8 cellular contexts compared by ENCODE assay signal in the genomic region with DNA sequence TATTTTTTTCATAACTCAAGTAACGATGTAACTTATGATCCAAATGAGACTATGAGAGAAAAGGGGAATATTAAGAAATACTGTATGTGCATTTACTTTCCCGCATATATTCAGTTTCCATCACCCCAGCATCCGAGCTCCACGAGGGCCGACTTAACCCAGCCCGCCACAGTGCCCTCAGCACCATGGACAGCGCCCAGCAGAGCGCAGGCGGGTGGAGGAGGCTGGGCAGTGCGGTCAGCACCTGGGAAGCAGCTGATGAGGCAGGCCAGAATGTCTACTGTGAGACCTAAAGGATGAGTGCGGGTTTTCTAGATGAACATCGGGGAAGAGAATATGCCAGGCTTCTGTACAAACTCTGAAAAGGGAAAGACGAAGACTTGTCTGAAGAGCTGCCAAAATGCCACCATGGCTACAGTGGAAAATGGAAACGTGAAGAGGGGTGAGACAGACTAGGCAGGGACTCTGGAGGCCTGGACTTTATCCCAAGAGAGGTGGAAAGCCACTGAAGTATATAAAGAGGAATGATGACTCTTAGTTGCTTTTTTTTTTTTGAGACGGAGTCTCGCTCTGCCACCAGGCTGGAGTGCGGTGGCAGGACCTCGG. TPM values are rescaled to one million over a fixed set of nuclear protein-coding genes. Genes with fewer than 3 reads are reported as not detected.
DNase-seq lines count a peak whose midpoint lies in the region; ATAC-seq, FAIRE-seq and TF ChIP-seq lines count a peak whose summit lies in the region.

No MANE protein-coding gene starts in this region.

- no peak for TF ChIP-seq POLR2A in endothelial cell of umbilical vein (IDR thresholded peaks at IDR 0.05; ENCODE audit: low read depth, low read length)

- no peaks in the 10 kb centered on the region for H3K4me1 ChIP-seq in endothelial cell of umbilical vein (ENCODE audit: control insufficient read depth, extremely low read depth, insufficient read depth, low read length)

- TF ChIP-seq CTCF in endothelial cell of umbilical vein (IDR thresholded peaks at IDR 0.05; ENCODE audit: extremely low read depth in 1 of 2, insufficient read depth in 1 of 2, low read depth in 1 of 2, low read length in 2 of 2): no peak

- peaks cover 0 to 2% of the 10 kb centered on the region in 2 experiments for H3K27me3 ChIP-seq in endothelial cell of umbilical vein (ENCODE audit: control insufficient read depth in 2 of 2, insufficient read depth in 2 of 2, low read length in 2 of 2)

- ATAC-seq in HG03039 (IDR thresholded peaks at IDR 0.05; ENCODE audit: unreplicated experiment): no peak
- no peak for ATAC-seq in GM19463 (IDR thresholded peaks at IDR 0.05; ENCODE audit: unreplicated experiment)

- H3K36me3 ChIP-seq in endothelial cell of umbilical vein (ENCODE audit: control insufficient read depth in 2 of 2, extremely low read depth in 1 of 2, insufficient read depth in 2 of 2, low read length in 2 of 2): no peaks in the 10 kb centered on the region

- BruUV-seq in endothelial cell of umbilical vein (replicated peaks; lab: Mats Ljungman, UMichigan): no TSS peak

- no peak overlapping the region for H2AFZ ChIP-seq in endothelial cell of umbilical vein (ENCODE audit: low read depth, low read length)

- intact Hi-C loops in endothelial cell of umbilical vein (cut with micrococcal nuclease): loop anchor here (5.0 to 10.0 kb wide), 2 partner anchors 317 to 339 kb away; no protein-coding TSS in a partner anchor

- CTCF ChIA-PET in endothelial cell of umbilical vein (lab: Charles Lee): interaction anchor here (1.0 to 1.1 kb wide), 2 partner anchors 56 to 122 kb away, joined by 3 to 7 read pairs; no protein-coding TSS in a partner anchor

- DNase-seq in HK-2 (ENCODE audit: unreplicated experiment) (peak; percentile 66), UCSD-AML1 (lab: John Stamatoyannopoulos, UW; ENCODE audit: unreplicated experiment) (peak; percentile 59), endothelial cell of umbilical vein (ENCODE audit: low read depth, low spot score) (peak; percentile 52), myocyte (ENCODE audit: low read depth) (peak; percentile 75), NCI-H524 treated with DMSO at 0.1 percent for 48 hours (lab: John Stamatoyannopoulos, UW) (no peak), AML-193 (lab: John Stamatoyannopoulos, UW) (no peak)

- H3K27ac ChIP-seq in endothelial cell of umbilical vein (ENCODE audit: insufficient read depth, low read depth, low read length): no peak overlapping the region

- H3K9me3 ChIP-seq in endothelial cell of umbilical vein (replicated peaks; ENCODE audit: control insufficient read depth, insufficient read depth, low read length): no peaks in the 10 kb centered on the region

- no peak for FAIRE-seq in endothelial cell of umbilical vein (lab: Jason Lieb, UNC)

- no peak overlapping the region for H3K4me3 ChIP-seq in endothelial cell of umbilical vein (replicated peaks in 1 of 3; ENCODE audit: insufficient read depth in 1 of 3, low read depth in 1 of 3, low read length in 3 of 3)

- no peaks in the 10 kb centered on the region for H3K9me1 ChIP-seq in endothelial cell of umbilical vein (replicated peaks; ENCODE audit: control insufficient read depth, extremely low read depth, insufficient read depth, low read length)

- no peaks in the 10 kb centered on the region for H3K79me2 ChIP-seq in endothelial cell of umbilical vein (ENCODE audit: control insufficient read depth, insufficient read depth, low read length)

- no peak overlapping the region for H3K4me2 ChIP-seq in endothelial cell of umbilical vein (ENCODE audit: insufficient read depth, low read length)

- dilution Hi-C loops in endothelial cell of umbilical vein (cut with MboI; ENCODE audit: extremely low pct_ligation_motif_present, low sequenced_read_pairs): loop anchor here (25.0 kb wide), 1 partner anchor 302 kb away; no protein-coding TSS in a partner anchor

- H4K20me1 ChIP-seq in endothelial cell of umbilical vein (replicated peaks; ENCODE audit: control insufficient read depth, extremely low read depth, insufficient read depth, low read length): no peaks in the 10 kb centered on the region

- POLR2A ChIA-PET in endothelial cell of umbilical vein (lab: Charles Lee): no interaction called here

- no peak overlapping the region for H3K9ac ChIP-seq in endothelial cell of umbilical vein (replicated peaks; ENCODE audit: extremely low read depth, insufficient read depth, low read length)

TF ChIP-seq in endothelial cell of umbilical vein, 7 proteins besides CTCF, POLR2A, EP300 and RAD21:
- TF ChIP-seq POLR2AphosphoS5 (IDR thresholded peaks at IDR 0.05; ENCODE audit: insufficient read depth, low read depth, low read length): no peak
- TF ChIP-seq MYC (IDR thresholded peaks at IDR 0.05; ENCODE audit: low read depth, low read length): no peak
- no peak for TF ChIP-seq GATA2 (IDR thresholded peaks at IDR 0.05; ENCODE audit: insufficient read depth, insufficient read length, low read depth, low read length)
- TF ChIP-seq FOS (IDR thresholded peaks at IDR 0.05; ENCODE audit: borderline replicate concordance, insufficient read depth, low read length): no peak
- TF ChIP-seq EZH2 (IDR thresholded peaks at IDR 0.05; ENCODE audit: borderline replicate concordance, low read depth, low read length, severe bottlenecking): no peak
- no peak for TF ChIP-seq JUN (IDR thresholded peaks at IDR 0.05; ENCODE audit: borderline replicate concordance, insufficient read depth, insufficient read length, low read depth)
- TF ChIP-seq, protein P1, sequence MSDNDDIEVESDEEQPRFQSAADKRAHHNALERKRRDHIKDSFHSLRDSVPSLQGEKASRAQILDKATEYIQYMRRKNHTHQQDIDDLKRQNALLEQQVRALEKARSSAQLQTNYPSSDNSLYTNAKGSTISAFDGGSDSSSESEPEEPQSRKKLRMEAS (IDR thresholded peaks at IDR 0.05; ENCODE audit: insufficient read depth, insufficient read length): no peak

RNA-seq across cellular contexts. Expression of a gene that starts 34.5 kb away (rescaled TPM):
- total RNA-seq in endothelial cell of umbilical vein (27.2 and 27.9 TPM in 2 replicates), myocyte (19.9 and 28.3 TPM in 2 replicates)
- 47.8 and 49.1 TPM in 2 replicates for polyA plus RNA-seq in endothelial cell of umbilical vein
- polyA plus RNA-seq in endothelial cell of umbilical vein (2011; cell fraction: cytosol; rRNA removed): 40.4 and 42.7 TPM in 2 replicates
- polyA plus RNA-seq in endothelial cell of umbilical vein (2011; cell fraction: nucleus; rRNA removed): 25.0 and 27.3 TPM in 2 replicates
- 36.2 and 41.0 TPM in 2 replicates for polyA plus RNA-seq in endothelial cell of umbilical vein (2012)
- 34.0 and 34.5 TPM in 2 replicates for polyA minus RNA-seq in endothelial cell of umbilical vein
- polyA minus RNA-seq in endothelial cell of umbilical vein (2011; cell fraction: cytosol; rRNA and poly(A)+ RNA removed): 29.6 TPM
- 20.0 and 28.4 TPM in 2 replicates for polyA minus RNA-seq in endothelial cell of umbilical vein (2011; cell fraction: nucleus; rRNA and poly(A)+ RNA removed)
- 34.7 TPM for polyA plus RNA-seq in myocyte (2012)

RNA-seq across cellular contexts. Expression of a gene that starts 47.7 kb away (rescaled TPM):
- total RNA-seq in endothelial cell of umbilical vein: 0.88 TPM in 1 of 2 replicates, not detected in the other
- polyA plus RNA-seq in endothelial cell of umbilical vein: 0.08 and 0.11 TPM in 2 replicates
- polyA plus RNA-seq in endothelial cell of umbilical vein (2011; cell fraction: cytosol; rRNA removed): 0.04 and 0.05 TPM in 2 replicates
- polyA plus RNA-seq in endothelial cell of umbilical vein (2011; cell fraction: nucleus; rRNA removed): 0.34 and 0.39 TPM in 2 replicates
- polyA plus RNA-seq in endothelial cell of umbilical vein (2012): 0.03 and 0.35 TPM in 2 replicates
- 0.06 and 0.07 TPM in 2 replicates for polyA minus RNA-seq in endothelial cell of umbilical vein
- not detected for polyA minus RNA-seq in endothelial cell of umbilical vein (2011; cell fraction: cytosol; rRNA and poly(A)+ RNA removed)
- polyA minus RNA-seq in endothelial cell of umbilical vein (2011; cell fraction: nucleus; rRNA and poly(A)+ RNA removed): 0.19 and 0.29 TPM in 2 replicates
- total RNA-seq in myocyte: 2.0 and 4.5 TPM in 2 replicates
- 2.1 TPM for polyA plus RNA-seq in myocyte (2012)

Comparison
In these comparisons a context has a peak if more than half of its experiments do, and no peak if none do; other contexts are left out.
1. DNase-seq: peak in HK-2 (single experiment), UCSD-AML1 (single experiment), endothelial cell of umbilical vein (single experiment) and myocyte (single experiment); none in NCI-H524 treated with DMSO at 0.1 percent for 48 hours (single experiment) and AML-193 (0 of 2).